Comparison of ENCODE assay signal across 8 cellular contexts in genomic region chr2:223835701-223836532, GRCh38. TPM values are rescaled to one million over a fixed set of nuclear protein-coding genes. Genes with fewer than 3 reads are reported as not detected.
DNase-seq lines count a peak whose midpoint lies in the region; ATAC-seq and TF ChIP-seq lines count a peak whose summit lies in the region.
"Had no signal": no experiment of that assay in that cellular context is flagged by ENCODE, and none has a peak within 500 bp of the region (broad histone marks: within the 10 kb centered on the region; RNA-seq: fewer than 3 reads in every experiment).

No MANE protein-coding gene starts in this region.

- no peak for TF ChIP-seq CTCF in brain (conservative IDR thresholded peaks at IDR 0.05)
- no peak for TF ChIP-seq CTCF in suprapubic skin (IDR thresholded peaks at IDR 0.05)

- peak overlapping the region; percentile 62 for H3K4me3 ChIP-seq in suprapubic skin

- H3K27ac Mint-ChIP-seq in brain: no peak overlapping the region

- 84% methylated on average over 15 of the region's 15 CpGs for WGBS in suprapubic skin

- H3K4me1 ChIP-seq in suprapubic skin: peaks cover 11% of the 10 kb centered on the region

- H3K27me3 Mint-ChIP-seq in brain: peaks cover 34% of the 10 kb centered on the region

- H3K4me1 Mint-ChIP-seq in brain: peaks cover 29% of the 10 kb centered on the region

- no peaks in the 10 kb centered on the region for H3K36me3 Mint-ChIP-seq in brain

- H3K9me3 ChIP-seq in suprapubic skin: no peaks in the 10 kb centered on the region
- H3K9me3 ChIP-seq: neutrophil had no signal

- TF ChIP-seq EP300 in suprapubic skin (IDR thresholded peaks at IDR 0.05): no peak

- ATAC-seq in GM18508 (IDR thresholded peaks at IDR 0.05; ENCODE audit: insufficient read depth, unreplicated experiment) (peak; percentile 69), GM21529 (IDR thresholded peaks at IDR 0.05; ENCODE audit: unreplicated experiment) (peak; percentile 68)

- H3K27ac ChIP-seq in suprapubic skin: no peak overlapping the region
- H3K27ac ChIP-seq: neutrophil had no signal

- no peaks in the 10 kb centered on the region for H3K27me3 ChIP-seq in suprapubic skin
- H3K27me3 ChIP-seq: neutrophil had no signal

- TF ChIP-seq POLR2A in suprapubic skin (IDR thresholded peaks at IDR 0.05): no peak

- H3K4me3 Mint-ChIP-seq in brain: peak overlapping the region; percentile 88 to 97 (median 92)

- DNase-seq in HT1080 (ENCODE audit: low read depth) (peak; percentile 20), suprapubic skin (ENCODE audit: low spot score in 2 of 2) (no peak), pons (ENCODE audit: low spot score) (no peak), GDM1 (lab: John Stamatoyannopoulos, UW) (no peak)

- peaks cover 0 to 2% (median 0%) of the 10 kb centered on the region in 5 experiments for H3K9me3 Mint-ChIP-seq in brain

- H3K36me3 ChIP-seq in suprapubic skin: no peaks in the 10 kb centered on the region
- H3K36me3 ChIP-seq: neutrophil had no signal

RNA-seq across cellular contexts. Expression of gene AP1S3, which starts 1.5 kb away (rescaled TPM):
- 5.0 and 13.3 TPM in 2 replicates for total RNA-seq in HT1080 (2014; rRNA removed; shearing (Covaris generic))
- 16.0 and 17.2 TPM in 2 replicates for polyA plus RNA-seq in HT1080 (2015; cell fraction: cytosol; rRNA removed)
- 5.5 and 8.4 TPM in 2 replicates for polyA plus RNA-seq in HT1080 (2015; cell fraction: nucleus; rRNA removed)
- polyA plus RNA-seq in brain (ENCODE audit: insufficient read depth, low read depth, low replicate concordance): 0.88 TPM
- 1 to 10 TPM in 3 of 4 donors, under 1 TPM in 1; 0.72 to 8.4 (median 3.1) TPM for total RNA-seq in suprapubic skin
